ENCODE assay signal across 5 cellular contexts in genomic region chr12:8233300-8233855, GRCh38. TPM values are rescaled to one million over a fixed set of nuclear protein-coding genes. Genes with fewer than 3 reads are reported as not detected.
"Had no signal": no experiment of that assay in that cellular context is flagged by ENCODE, and none has a peak within 500 bp of the region (broad histone marks: within the 10 kb centered on the region; RNA-seq: fewer than 3 reads in every experiment).

No MANE protein-coding gene starts in this region.

RNA-seq across cellular contexts. Expression of gene FAM90A1, which starts 6.0 kb away (rescaled TPM):
- total RNA-seq: ascending aorta; bronchial epithelial cell; chondrocyte; T-helper 1 cell treated with Interleukin-12 subunit alpha and Interleukin-12 subunit beta and Interleukin-4 antibody, amounts not matched to agents 30 ng/mL and 1 ng/mL, for 36 hours had no signal
- polyA plus RNA-seq: cardiac muscle cell had no signal
